In the genomic region with DNA sequence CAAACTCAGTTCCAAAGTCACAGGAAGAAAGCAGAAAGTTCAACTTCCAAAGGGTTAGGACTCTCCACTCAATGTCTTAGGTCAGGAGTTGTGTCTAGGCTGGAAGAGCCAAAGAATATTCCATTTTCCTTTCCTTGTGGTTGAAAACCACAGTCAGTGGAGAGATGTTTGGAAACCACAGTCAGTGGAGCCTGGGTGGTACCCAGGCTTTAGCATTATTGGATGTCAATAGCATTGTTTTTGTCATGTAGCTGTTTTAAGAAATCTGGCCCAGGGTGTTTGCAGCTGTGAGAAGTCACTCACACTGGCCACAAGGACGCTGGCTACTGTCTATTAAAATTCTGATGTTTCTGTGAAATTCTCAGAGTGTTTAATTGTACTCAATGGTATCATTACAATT, we compare ENCODE assay signal across 15 cellular contexts. TPM values are rescaled to one million over a fixed set of nuclear protein-coding genes. Genes with fewer than 3 reads are reported as not detected.
DNase-seq lines count a peak whose midpoint lies in the region; ATAC-seq, FAIRE-seq and TF ChIP-seq lines count a peak whose summit lies in the region.
"Had no signal": no experiment of that assay in that cellular context is flagged by ENCODE, and none has a peak within 500 bp of the region (broad histone marks: within the 10 kb centered on the region; RNA-seq: fewer than 3 reads in every experiment).

No MANE protein-coding gene starts in this region.

- CTCF ChIA-PET in K562 (lab: Yijun Ruan, JAX; ENCODE audit: low intra/inter-chr PET ratio) = no interaction called here

- no peaks in the 10 kb centered on the region for H3K4me1 ChIP-seq in H9 (ENCODE audit: insufficient read depth, low read length)
- H3K4me1 ChIP-seq in K562 (replicated peaks in 1 of 2; ENCODE audit: control insufficient read depth in 2 of 2, insufficient read depth in 2 of 2, low read length in 2 of 2) = no peaks in the 10 kb centered on the region
- H3K4me1 ChIP-seq: A549, BE2C had no signal

- no peak overlapping the region for H3K4me2 ChIP-seq in H9 (ENCODE audit: insufficient read depth, insufficient read length, low read length)
- no peak overlapping the region for H3K4me2 ChIP-seq in K562 (ENCODE audit: insufficient read depth, low read length)
- H3K4me2 ChIP-seq: A549, GM23338 had no signal

- no peak overlapping the region for H3K14ac ChIP-seq in H9 (ENCODE audit: insufficient read depth, low read length)

- H2AFZ ChIP-seq in H9 (ENCODE audit: low read length) = no peak overlapping the region
- H2AFZ ChIP-seq in K562 (ENCODE audit: low read depth, low read length) = no peak overlapping the region
- H2AFZ ChIP-seq: GM23338 had no signal

- H2BK20ac ChIP-seq in H9 (ENCODE audit: low read depth, low read length, poor library complexity, severe bottlenecking) = no peak overlapping the region

- TF ChIP-seq RAD21 in K562 (CRISPR knock-in tag; conservative IDR thresholded peaks at IDR 0.05 in 1 of 2, IDR thresholded peaks at IDR 0.05 in 1 of 2) = no peak

- no peak overlapping the region for H3K9ac ChIP-seq in H9 (ENCODE audit: extremely low read depth, insufficient read length, low read length)
- H3K9ac ChIP-seq in K562 (ENCODE audit: insufficient read depth in 1 of 2, low read depth in 2 of 2, low read length in 2 of 2) = no peak overlapping the region

- no peak overlapping the region for H3K23ac ChIP-seq in H9 (ENCODE audit: insufficient read length, low read depth, low read length)

- no peaks in the 10 kb centered on the region for H3K27me3 ChIP-seq in H9 (ENCODE audit: insufficient read depth, low read length)
- peaks cover 13 to 22% of the 10 kb centered on the region in 2 experiments for H3K27me3 ChIP-seq in K562 (ENCODE audit: control insufficient read depth in 2 of 2, insufficient read depth in 2 of 2, low read length in 2 of 2)
- H3K27me3 ChIP-seq: BE2C had no signal

- H3K18ac ChIP-seq in H9 (ENCODE audit: insufficient read length, low read depth, low read length) = no peak overlapping the region

- no peaks in the 10 kb centered on the region for H3K9me3 ChIP-seq in H9 (ENCODE audit: control insufficient read depth, low read depth, low read length)
- H3K9me3 ChIP-seq in K562 (replicated peaks; ENCODE audit: control insufficient read depth, insufficient read depth, low read depth, low read length) = no peaks in the 10 kb centered on the region
- H3K9me3 ChIP-seq: A549, BE2C had no signal

- no peaks in the 10 kb centered on the region for H3K23me2 ChIP-seq in H9 (ENCODE audit: insufficient read length, low read depth, low read length, poor library complexity, severe bottlenecking)

- no peak for TF ChIP-seq CTCF in H9 (conservative IDR thresholded peaks at IDR 0.05)
- TF ChIP-seq CTCF in K562 (IDR thresholded peaks at IDR 0.05 in 2 of 3, conservative IDR thresholded peaks at IDR 0.05 in 1 of 3; ENCODE audit: insufficient read depth in 2 of 3, low read depth in 1 of 3, low read length in 3 of 3) = no peak

- no peak for TF ChIP-seq POLR2A in K562 (conservative IDR thresholded peaks at IDR 0.05)

- POLR2A ChIA-PET in K562 (lab: Yijun Ruan, JAX) = interaction anchor here (0.5 to 4.7 kb wide), 4 partner anchors 10 to 429 kb away, joined by 3 to 90 read pairs (median 6); a partner anchor contains a TSS

- in situ Hi-C loops in K562 (cut with MboI) = no loop called here

- BruUV-seq in K562 (replicated peaks; lab: Mats Ljungman, UMichigan) = no TSS peak

- no peak overlapping the region for H3K4ac ChIP-seq in H9 (ENCODE audit: low read depth, low read length)

- no peak overlapping the region for H2BK5ac ChIP-seq in H9 (ENCODE audit: insufficient read length, low read length)

- no peak overlapping the region for H2BK120ac ChIP-seq in H9 (ENCODE audit: low read depth, low read length, poor library complexity, severe bottlenecking)

- intact Hi-C loops in K562 (cut with micrococcal nuclease) = no loop called here

- H3K4me3 Mint-ChIP-seq in H9 = no peak overlapping the region
- H3K4me3 Mint-ChIP-seq: GM23338 had no signal

- no peak overlapping the region for H4K91ac ChIP-seq in H9 (ENCODE audit: insufficient read length, low read depth, low read length)

- no peak for TF ChIP-seq EP300 in K562 (IDR thresholded peaks at IDR 0.05; ENCODE audit: low read length)

- no peaks in the 10 kb centered on the region for H3K9me1 ChIP-seq in K562 (ENCODE audit: control insufficient read depth, insufficient read depth, low read length)

- FAIRE-seq in K562 (lab: Jason Lieb, UNC) = peak; percentile 19
- FAIRE-seq: A549, GM18507 had no signal

- ATAC-seq in K562 = no peak
- ATAC-seq: A549, GM23338 had no signal

- H2BK15ac ChIP-seq in H9 (ENCODE audit: low read depth, low read length) = no peak overlapping the region

- no CpG with 5 or more reads among the region's 1 CpG for WGBS in H9 (ENCODE audit: extremely low coverage, insufficient read length, low lambda C conversion rate)
- WGBS in K562 (ENCODE audit: insufficient coverage, low coverage, missing lambda C conversion rate) = 42% methylated on average over 1 of the region's 1 CpG

- no peak overlapping the region for H3K56ac ChIP-seq in H9 (ENCODE audit: insufficient read length, low read depth, low read length)

- H4K8ac ChIP-seq in H9 (replicated peaks; ENCODE audit: insufficient read length, low read depth, low read length) = no peak overlapping the region

- H3K27me3 Mint-ChIP-seq in H9 (ENCODE audit: low read depth) = peaks cover 1% of the 10 kb centered on the region; the same call in 1 of the 2 replicates

- no peak for DNase-seq in H9
- DNase-seq in K562 (ENCODE audit: extremely low read depth in 1 of 4, low spot score in 3 of 4) = no peak
- DNase-seq in myocyte (ENCODE audit: low read depth) = peak; percentile 83
- DNase-seq in NCI-H526 (lab: John Stamatoyannopoulos, UW) = no peak
- DNase-seq in NCI-H446 (lab: John Stamatoyannopoulos, UW) = no peak
- DNase-seq in HuH-7.5 (ENCODE audit: low spot score) = no peak
- DNase-seq: BE2C; CD4-positive, alpha-beta memory T cell; GF-D8; H7; IMR-90 had no signal

- H3T11ph ChIP-seq in H9 (ENCODE audit: low read length) = no peak overlapping the region

- H3K27ac ChIP-seq in H9 (ENCODE audit: insufficient read length, low read depth, low read length) = no peak overlapping the region
- H3K27ac ChIP-seq in K562 (ENCODE audit: extremely low read depth, low read depth, low read length) = no peak overlapping the region
- H3K27ac ChIP-seq: A549, C4-2B had no signal

- H2BK12ac ChIP-seq in H9 (ENCODE audit: insufficient read length, low read depth, low read length) = no peak overlapping the region

- no peaks in the 10 kb centered on the region for H4K20me1 ChIP-seq in H9 (ENCODE audit: control insufficient read depth, insufficient read depth, insufficient read length)
- H4K20me1 ChIP-seq in K562 (replicated peaks; ENCODE audit: control insufficient read depth, insufficient read depth, low read length) = peaks cover 11% of the 10 kb centered on the region; the same call in 1 of the 2 replicates

- H3K4me1 Mint-ChIP-seq in H9 = peaks cover 5 to 7% of the 10 kb centered on the region in 2 experiments

- H3K4me3 ChIP-seq in K562 = no peak overlapping the region
- H3K4me3 ChIP-seq: A549, GM23338 had no signal

- H2AK5ac ChIP-seq in H9 (ENCODE audit: insufficient read length, low read length) = no peak overlapping the region

- H3K36me3 Mint-ChIP-seq in H9 (ENCODE audit: insufficient read depth in 1 of 3, low read depth in 3 of 3) = peaks cover 24 to 49% (median 46%) of the 10 kb centered on the region in 3 experiments
- H3K36me3 Mint-ChIP-seq: CD4-positive, alpha-beta memory T cell had no signal

- no peaks in the 10 kb centered on the region for H3K79me2 ChIP-seq in H9 (ENCODE audit: insufficient read depth, low read length)
- H3K79me2 ChIP-seq in K562 (ENCODE audit: control insufficient read depth, insufficient read depth, low read length) = no peaks in the 10 kb centered on the region

- no peaks in the 10 kb centered on the region for H3K79me1 ChIP-seq in H9 (ENCODE audit: insufficient read depth, low read depth, low read length, poor library complexity, severe bottlenecking)

- 0 out of 7 replicates have a peak overlapping the region, but pooled peaks of 2 of the 3 experiments have one; percentile 9 for H3K27ac Mint-ChIP-seq in H9
- H3K27ac Mint-ChIP-seq: CD4-positive, alpha-beta memory T cell; GM23338 had no signal

- H4K5ac ChIP-seq in H9 (ENCODE audit: insufficient read length, low read depth, low read length) = no peak overlapping the region

- peaks cover 43% of the 10 kb centered on the region for H3K36me3 ChIP-seq in K562 (ENCODE audit: control insufficient read depth, insufficient read depth, low read length)

- no peaks in the 10 kb centered on the region; a peak in 1 of 5 replicates for H3K9me3 Mint-ChIP-seq in H9
- H3K9me3 Mint-ChIP-seq: CD4-positive, alpha-beta memory T cell; GM23338 had no signal

RNA-seq across cellular contexts. Expression of a gene that starts 11.7 kb away (rescaled TPM):
- total RNA-seq in H9 (2021) (11.3 and 14.7 TPM in 2 replicates), K562 (2014; rRNA removed) (17.2 and 19.8 TPM in 2 replicates), K562 (2014; rRNA removed; fragmentation: Illumina TruSeq; extraction: Trizol) (25.9 and 32.7 TPM in 2 replicates), K562 (2015; rRNA removed; fragmentation: Illumina TruSeq; extraction: Trizol) (2.9 and 3.5 TPM in 2 replicates), K562 (2021) (21.8 and 27.6 TPM in 2 replicates), myocyte (2.9 and 3.3 TPM in 2 replicates)
- total RNA-seq in K562 (2011; cell fraction: chromatin; rRNA removed; ENCODE audit: low replicate concordance) = 31.4 and 31.5 TPM in 2 replicates
- total RNA-seq in K562 (2011; cell fraction: nucleolus; rRNA removed) = 21.5 and 24.3 TPM in 2 replicates
- 32.1 and 39.3 TPM in 2 replicates for total RNA-seq in K562 (2011; cell fraction: nucleoplasm; rRNA removed)
- polyA plus RNA-seq in K562 (2011; rRNA removed) (12.0 and 13.2 TPM in 2 replicates), K562 (2014; fragmentation: Illumina TruSeq; extraction: Trizol) (27.6 and 32.0 TPM in 2 replicates), K562 (2014; fragmentation: Nextera tagmentation; extraction: Ambion mirVana) (1 to 10 TPM; 6.1 to 6.8 TPM), K562 (2014; rRNA removed) (26.2 and 28.2 TPM in 2 replicates)
- 5.6 and 9.8 TPM in 2 replicates for polyA plus RNA-seq in K562 (2011; cell fraction: cytosol; rRNA removed)
- polyA plus RNA-seq in K562 (2011; cell fraction: nucleus; rRNA removed) = 15.2 and 16.0 TPM in 2 replicates
- 10.8 and 39.2 TPM in 2 replicates for polyA plus RNA-seq in K562 (2012)
- 12.2 and 14.3 TPM in 2 replicates for polyA minus RNA-seq in K562 (2011; rRNA and poly(A)+ RNA removed)
- polyA minus RNA-seq in K562 (2011; cell fraction: cytosol; rRNA and poly(A)+ RNA removed) = 4.9 and 7.1 TPM in 2 replicates
- 14.4 and 22.3 TPM in 2 replicates for polyA minus RNA-seq in K562 (2011; cell fraction: nucleus; rRNA and poly(A)+ RNA removed)
- 5.8 TPM for polyA plus RNA-seq in myocyte (2012)
